In the genomic region with DNA sequence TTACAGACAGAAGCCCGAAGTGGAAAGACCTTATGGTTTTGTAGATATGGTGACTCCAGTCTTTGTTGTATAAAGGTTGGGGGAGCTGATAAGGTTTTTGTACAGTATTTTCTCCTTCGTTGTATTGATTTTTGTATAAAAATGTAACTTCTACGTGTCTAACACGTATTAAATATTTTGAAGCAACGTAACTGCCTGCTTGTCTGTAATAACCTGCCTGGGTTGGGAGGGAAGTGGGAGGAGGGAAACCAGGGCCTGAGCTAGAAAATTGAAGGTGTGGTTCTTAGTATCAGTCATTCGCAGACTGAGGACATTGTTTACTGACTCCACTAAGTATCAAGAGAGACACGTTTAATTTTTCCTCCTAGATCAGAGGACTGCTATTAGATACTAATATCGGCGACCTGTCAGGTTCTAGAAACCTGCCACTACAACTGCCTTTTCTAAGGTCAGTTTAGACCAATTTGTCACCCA, we compare ENCODE assay signal across 1 cellular context.
TF ChIP-seq lines count a peak whose summit lies in the region.

No MANE protein-coding gene starts in this region.

TF ChIP-seq in WTC11, 78 proteins besides CTCF, POLR2A, EP300 and RAD21 (continued from another document):
- TF ChIP-seq, protein P1, sequence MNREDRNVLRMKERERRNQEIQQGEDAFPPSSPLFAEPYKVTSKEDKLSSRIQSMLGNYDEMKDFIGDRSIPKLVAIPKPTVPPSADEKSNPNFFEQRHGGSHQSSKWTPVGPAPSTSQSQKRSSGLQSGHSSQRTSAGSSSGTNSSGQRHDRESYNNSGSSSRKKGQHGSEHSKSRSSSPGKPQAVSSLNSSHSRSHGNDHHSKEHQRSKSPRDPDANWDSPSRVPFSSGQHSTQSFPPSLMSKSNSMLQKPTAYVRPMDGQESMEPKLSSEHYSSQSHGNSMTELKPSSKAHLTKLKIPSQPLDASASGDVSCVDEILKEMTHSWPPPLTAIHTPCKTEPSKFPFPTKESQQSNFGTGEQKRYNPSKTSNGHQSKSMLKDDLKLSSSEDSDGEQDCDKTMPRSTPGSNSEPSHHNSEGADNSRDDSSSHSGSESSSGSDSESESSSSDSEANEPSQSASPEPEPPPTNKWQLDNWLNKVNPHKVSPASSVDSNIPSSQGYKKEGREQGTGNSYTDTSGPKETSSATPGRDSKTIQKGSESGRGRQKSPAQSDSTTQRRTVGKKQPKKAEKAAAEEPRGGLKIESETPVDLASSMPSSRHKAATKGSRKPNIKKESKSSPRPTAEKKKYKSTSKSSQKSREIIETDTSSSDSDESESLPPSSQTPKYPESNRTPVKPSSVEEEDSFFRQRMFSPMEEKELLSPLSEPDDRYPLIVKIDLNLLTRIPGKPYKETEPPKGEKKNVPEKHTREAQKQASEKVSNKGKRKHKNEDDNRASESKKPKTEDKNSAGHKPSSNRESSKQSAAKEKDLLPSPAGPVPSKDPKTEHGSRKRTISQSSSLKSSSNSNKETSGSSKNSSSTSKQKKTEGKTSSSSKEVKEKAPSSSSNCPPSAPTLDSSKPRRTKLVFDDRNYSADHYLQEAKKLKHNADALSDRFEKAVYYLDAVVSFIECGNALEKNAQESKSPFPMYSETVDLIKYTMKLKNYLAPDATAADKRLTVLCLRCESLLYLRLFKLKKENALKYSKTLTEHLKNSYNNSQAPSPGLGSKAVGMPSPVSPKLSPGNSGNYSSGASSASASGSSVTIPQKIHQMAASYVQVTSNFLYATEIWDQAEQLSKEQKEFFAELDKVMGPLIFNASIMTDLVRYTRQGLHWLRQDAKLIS (CRISPR knock-in tag; IDR thresholded peaks at IDR 0.05; ENCODE audit: borderline replicate concordance) = no peak
